In the genomic region with DNA sequence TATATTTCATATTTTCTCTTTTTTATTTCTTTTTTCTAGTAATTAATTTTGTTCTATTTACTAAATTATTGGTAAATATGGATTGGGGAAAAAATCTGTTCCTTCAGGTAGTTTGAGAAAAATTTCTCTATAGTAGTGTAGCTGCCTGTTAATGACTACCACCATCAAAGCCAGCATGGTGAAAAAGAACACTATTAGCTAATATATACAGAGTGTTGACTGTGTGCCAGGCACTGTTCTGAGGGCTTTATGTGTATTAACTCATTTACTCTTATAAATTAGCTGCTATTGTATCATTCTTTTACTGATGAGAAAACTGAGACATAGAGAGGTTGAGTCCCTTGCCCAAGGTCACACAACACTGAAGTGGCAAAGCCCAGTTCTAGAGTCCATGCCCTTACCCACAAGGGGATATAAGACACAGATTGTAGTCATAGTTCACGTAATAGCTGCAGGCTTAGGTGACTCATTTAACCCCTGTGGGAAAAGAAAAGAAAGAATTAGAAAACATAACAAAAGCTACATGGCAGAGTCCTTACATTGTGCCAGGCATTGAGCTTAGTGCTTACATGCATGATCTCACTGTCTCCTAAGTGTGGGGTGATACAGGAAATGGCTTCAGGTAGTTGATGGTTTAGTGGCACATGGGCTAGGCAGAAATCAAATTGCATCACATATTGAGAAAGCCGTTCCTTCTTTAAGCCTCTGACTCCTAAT, we compare ENCODE assay signal across 10 cellular contexts. TPM values are rescaled to one million over a fixed set of nuclear protein-coding genes. Genes with fewer than 3 reads are reported as not detected.
A peak's percentile ranks its signal among the peaks of the same experiment; 100 is the strongest.
DNase-seq lines count a peak whose midpoint lies in the region; ATAC-seq and TF ChIP-seq lines count a peak whose summit lies in the region.
"Had no signal": no experiment of that assay in that cellular context is flagged by ENCODE, and none has a peak within 500 bp of the region (broad histone marks: within the 10 kb centered on the region; RNA-seq: fewer than 3 reads in every experiment).

No MANE protein-coding gene starts in this region.

- H3K27me3 Mint-ChIP-seq in HFFc6 (ENCODE audit: insufficient read depth): no peaks in the 10 kb centered on the region; the same call in 1 of the 2 replicates
- no peaks in the 10 kb centered on the region for H3K27me3 Mint-ChIP-seq in endodermal cell (ENCODE audit: insufficient read depth)
- H3K27me3 Mint-ChIP-seq: dendritic cell treated with granulocyte-macrophage colony-stimulating factor and Interleukin-4, amounts not matched to agents 40 ng/mL and 50 ng/mL, for 4 days had no signal

- peak; percentile 74 for DNase-seq in HFFc6
- peak; percentile 77 for DNase-seq in kidney tubule cell (ENCODE audit: low spot score)
- no peak for DNase-seq in foreskin melanocyte
- no peak for DNase-seq in T-helper 9 cell
- DNase-seq in endodermal cell: no peak
- DNase-seq: right cardiac atrium had no signal

- 90 to 100% methylated on average over 2 of the region's 2 CpGs for WGBS in endodermal cell (ENCODE audit: insufficient coverage in 1 of 2, insufficient read length in 1 of 2), 2 experiments

- H3K4me1 Mint-ChIP-seq in HFFc6 (ENCODE audit: low read depth) (peaks cover 29% of the 10 kb centered on the region), endodermal cell (peaks cover 3% of the 10 kb centered on the region)

- no peak overlapping the region for H3K4me2 ChIP-seq in SU-DHL-6 (ENCODE audit: low read depth, low read length, poor library complexity, severe bottlenecking)

- no peaks in the 10 kb centered on the region for H3K36me3 ChIP-seq in SU-DHL-6 (ENCODE audit: low read length)
- H3K36me3 ChIP-seq in endodermal cell (ENCODE audit: control insufficient read depth, insufficient read depth, low read length): no peaks in the 10 kb centered on the region

- no peaks in the 10 kb centered on the region for H3K79me2 ChIP-seq in SU-DHL-6 (ENCODE audit: insufficient read depth, low read length)

- H3K9me3 ChIP-seq in SU-DHL-6 (ENCODE audit: insufficient read depth, low read length) (no peaks in the 10 kb centered on the region), endodermal cell (ENCODE audit: control insufficient read depth, low read length) (no peaks in the 10 kb centered on the region)

- H3K9me3 Mint-ChIP-seq in HFFc6: no peaks in the 10 kb centered on the region
- H3K9me3 Mint-ChIP-seq in endodermal cell: no peaks in the 10 kb centered on the region
- H3K9me3 Mint-ChIP-seq: dendritic cell treated with granulocyte-macrophage colony-stimulating factor and Interleukin-4, amounts not matched to agents 40 ng/mL and 50 ng/mL, for 4 days had no signal

- H4K20me1 ChIP-seq in SU-DHL-6 (ENCODE audit: low read depth, low read length): no peaks in the 10 kb centered on the region

- peak overlapping the region; percentile 76 for H3K27ac Mint-ChIP-seq in HFFc6
- no peak overlapping the region for H3K27ac Mint-ChIP-seq in endodermal cell
- H3K27ac Mint-ChIP-seq: dendritic cell treated with granulocyte-macrophage colony-stimulating factor and Interleukin-4, amounts not matched to agents 40 ng/mL and 50 ng/mL, for 4 days had no signal

- H3K9me2 ChIP-seq in SU-DHL-6 (replicated peaks; ENCODE audit: insufficient read depth, low read length): no peaks in the 10 kb centered on the region

- H3K27me3 ChIP-seq in SU-DHL-6 (ENCODE audit: low read length) (no peaks in the 10 kb centered on the region), endodermal cell (ENCODE audit: control insufficient read depth, insufficient read depth, low read length, poor library complexity, severe bottlenecking) (no peaks in the 10 kb centered on the region)

- H3K36me3 Mint-ChIP-seq in HFFc6 (ENCODE audit: low read depth): no peaks in the 10 kb centered on the region
- no peaks in the 10 kb centered on the region for H3K36me3 Mint-ChIP-seq in endodermal cell (ENCODE audit: low read depth)

- no peaks in the 10 kb centered on the region for H3K4me1 ChIP-seq in endodermal cell (ENCODE audit: control insufficient read depth, insufficient read depth, low read length)

- H3K27ac ChIP-seq in SU-DHL-6 (ENCODE audit: low read depth, low read length) (no peak overlapping the region), endodermal cell (ENCODE audit: low read depth, low read length) (no peak overlapping the region)

- H3K4me3 ChIP-seq in SU-DHL-6 (ENCODE audit: insufficient read depth, low read length, poor library complexity, severe bottlenecking) (no peak overlapping the region), endodermal cell (ENCODE audit: low read length) (no peak overlapping the region)

- no peaks in the 10 kb centered on the region for H3F3A ChIP-seq in SU-DHL-6 (ENCODE audit: insufficient read depth)

- H3K9ac ChIP-seq in SU-DHL-6 (ENCODE audit: low read length): no peak overlapping the region
- H3K9ac ChIP-seq in endodermal cell (ENCODE audit: extremely low read depth, low read length, poor library complexity, severe bottlenecking): no peak overlapping the region

- ATAC-seq in GM18502 (IDR thresholded peaks at IDR 0.05; ENCODE audit: poor library complexity, unreplicated experiment) (peak; percentile 56), GM21717 (IDR thresholded peaks at IDR 0.05; ENCODE audit: unreplicated experiment) (no peak)
- ATAC-seq: right cardiac atrium had no signal

- H2AFZ ChIP-seq in SU-DHL-6 (ENCODE audit: low read depth, low read length, severe bottlenecking): peak overlapping the region; percentile 3

- no peak for TF ChIP-seq CTCF in HFFc6 (IDR thresholded peaks at IDR 0.05)
- TF ChIP-seq CTCF in SU-DHL-6 (IDR thresholded peaks at IDR 0.05; ENCODE audit: insufficient read depth, low read length, poor library complexity, severe bottlenecking): no peak
- no peak for TF ChIP-seq CTCF in endodermal cell (conservative IDR thresholded peaks at IDR 0.05)

- H3K4me3 Mint-ChIP-seq in HFFc6 (no peak overlapping the region), endodermal cell (no peak overlapping the region)
- H3K4me3 Mint-ChIP-seq: dendritic cell treated with granulocyte-macrophage colony-stimulating factor and Interleukin-4, amounts not matched to agents 40 ng/mL and 50 ng/mL, for 4 days had no signal

RNA-seq across cellular contexts. Expression of a gene that starts 12.2 kb away (rescaled TPM):
- total RNA-seq in HFFc6 (2021; fragmentation: NEBNext Ultra II Directional; extraction: Animal tissue kit (Norgen Biotek cat#: 25700)): 10 to 100 TPM; 47.0 to 63.1 (median 55.8) TPM
- 10 to 100 TPM; 70.4 to 73.5 TPM for total RNA-seq in endodermal cell
- 78.6 TPM for polyA plus RNA-seq in endodermal cell (2013, experiment 1 of 2)
- polyA plus RNA-seq in endodermal cell (2013, experiment 2 of 2): 71.6 TPM

Comparison
In these comparisons a context has a peak if more than half of its experiments do, and no peak if none do; other contexts are left out.
1. DNase-seq: peak in HFFc6 (single experiment) and kidney tubule cell (single experiment); none in foreskin melanocyte (single experiment), T-helper 9 cell (single experiment) and endodermal cell (single experiment).